Comparison of ENCODE assay signal across 7 cellular contexts in genomic region chr1:84107538-84107937, GRCh38.
DNase-seq lines count a peak whose midpoint lies in the region; ATAC-seq and TF ChIP-seq lines count a peak whose summit lies in the region.
"Not testable (repeated sequence)": the region's sequence is repeated elsewhere in the genome, so short reads cannot be mapped to it uniquely, and the experiment has no call there.

No MANE protein-coding gene starts in this region.

- ATAC-seq in GM19328 (IDR thresholded peaks at IDR 0.05; ENCODE audit: unreplicated experiment) (peak; percentile 63), HG03103 (IDR thresholded peaks at IDR 0.05; ENCODE audit: low read depth, unreplicated experiment) (peak; percentile 46)

- not testable (repeated sequence) for TF ChIP-seq CTCF in GM12865 (IDR thresholded peaks at IDR 0.05; ENCODE audit: insufficient read depth, low read depth, low read length, missing control alignments); HFF-Myc (IDR thresholded peaks at IDR 0.05; ENCODE audit: low read depth, low read length, missing control alignments); astrocyte of the spinal cord (IDR thresholded peaks at IDR 0.05; ENCODE audit: low read depth, low read length)

- in situ Hi-C loops in astrocyte of the spinal cord (cut with HindIII; ENCODE audit: low sequenced_read_pairs) = not testable (repeated sequence)

- DNase-seq in GM12865 (ENCODE audit: low read depth) (peak; percentile 41), HFF-Myc (ENCODE audit: extremely low read depth, low read depth) (peak; percentile 7), NCI-H226 (peak; percentile 67), astrocyte of the spinal cord (ENCODE audit: low read depth, low spot score) (peak; percentile 75), fibroblast of the conjunctiva (ENCODE audit: low read depth) (peak; percentile 10)

- H3K4me3 ChIP-seq in GM12865 (ENCODE audit: low read depth, low read length); HFF-Myc (replicated peaks; ENCODE audit: low read depth, low read length); astrocyte of the spinal cord (ENCODE audit: low read depth, low read length): not testable (repeated sequence)

Comparison
In these comparisons a context has a peak if more than half of its experiments do, and no peak if none do; other contexts are left out.
1. DNase-seq: peak in every context shown above with its lines; median percentile 75 in astrocyte of the spinal cord; 67 in NCI-H226; 41 in GM12865; 10 in fibroblast of the conjunctiva; 7 in HFF-Myc.